7 cellular contexts compared by ENCODE assay signal in the genomic region with DNA sequence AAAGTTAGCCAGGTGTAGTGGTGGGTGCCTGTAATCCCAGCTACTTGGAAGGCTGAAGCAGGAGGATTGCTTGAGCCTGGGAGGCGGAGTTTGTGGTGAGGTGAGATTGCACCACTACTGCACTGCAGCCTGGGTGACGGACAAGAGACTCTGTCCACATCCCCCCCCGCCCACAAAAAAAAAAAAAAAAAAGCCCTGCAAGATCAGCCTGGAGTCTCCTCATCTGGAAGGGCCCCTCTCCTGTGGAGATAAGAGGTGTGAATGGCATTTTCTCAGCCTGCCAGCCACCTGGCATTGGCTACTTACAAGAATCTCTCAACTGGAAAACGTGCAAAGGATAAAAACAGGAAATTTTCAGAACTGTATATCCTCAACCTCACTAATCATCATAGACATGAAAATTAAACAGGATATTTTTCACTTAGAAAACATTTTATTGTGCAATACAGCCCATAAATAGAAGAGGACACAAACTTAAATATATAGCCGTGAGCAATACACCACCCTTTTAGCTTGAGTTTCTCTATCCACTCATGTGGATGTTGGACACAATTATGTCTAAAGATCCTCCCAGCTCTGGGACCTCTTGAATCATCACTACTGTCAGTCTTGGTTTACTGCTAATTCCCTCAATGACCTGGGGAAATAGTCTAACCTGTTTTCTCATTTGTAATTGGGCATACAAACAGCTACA.
A peak's percentile ranks its signal among the peaks of the same experiment; 100 is the strongest.
DNase-seq lines count a peak whose midpoint lies in the region; ATAC-seq lines count a peak whose summit lies in the region.

No MANE protein-coding gene starts in this region.

- H3K4me3 Mint-ChIP-seq in dendritic cell treated with granulocyte-macrophage colony-stimulating factor and Interleukin-4, amounts not matched to agents 40 ng/mL and 50 ng/mL, for 4 days, result peak overlapping the region; percentile 60

- no peak for ATAC-seq in HG03175 (IDR thresholded peaks at IDR 0.05; ENCODE audit: unreplicated experiment)

- H3K36me3 Mint-ChIP-seq in dendritic cell treated with granulocyte-macrophage colony-stimulating factor and Interleukin-4, amounts not matched to agents 40 ng/mL and 50 ng/mL, for 4 days (ENCODE audit: low read depth), result no peaks in the 10 kb centered on the region

- H3K27ac Mint-ChIP-seq in dendritic cell treated with granulocyte-macrophage colony-stimulating factor and Interleukin-4, amounts not matched to agents 40 ng/mL and 50 ng/mL, for 4 days, result peak overlapping the region; percentile 95

- H3K27me3 Mint-ChIP-seq in dendritic cell treated with granulocyte-macrophage colony-stimulating factor and Interleukin-4, amounts not matched to agents 40 ng/mL and 50 ng/mL, for 4 days, result peaks cover 3% of the 10 kb centered on the region

- H3K9me3 Mint-ChIP-seq in dendritic cell treated with granulocyte-macrophage colony-stimulating factor and Interleukin-4, amounts not matched to agents 40 ng/mL and 50 ng/mL, for 4 days, result peaks cover 3% of the 10 kb centered on the region

- intact Hi-C loops in dendritic cell treated with granulocyte-macrophage colony-stimulating factor and Interleukin-4, amounts not matched to agents 40 ng/mL and 50 ng/mL, for 4 days (cut with micrococcal nuclease), result no loop called here

- H3K4me3 ChIP-seq in skeletal muscle cell (ENCODE audit: low read depth, low read length), result no peak overlapping the region

- peaks cover 73% of the 10 kb centered on the region for H3K4me1 Mint-ChIP-seq in dendritic cell treated with granulocyte-macrophage colony-stimulating factor and Interleukin-4, amounts not matched to agents 40 ng/mL and 50 ng/mL, for 4 days (ENCODE audit: low read depth)

- DNase-seq in GM04503 (ENCODE audit: low read depth) (peak; percentile 56), NCI-H226 (peak; percentile 89), skeletal muscle cell (ENCODE audit: low read depth) (peak; percentile 25), HuH-7.5 (ENCODE audit: low spot score) (no peak)
- no peak for DNase-seq in activated CD8-positive, alpha-beta memory T cell treated with anti-CD3 and anti-CD28 coated beads, Interleukin-2, amount 50 U/mL, for 48 hours

Comparison
In these comparisons a context has a peak if more than half of its experiments do, and no peak if none do; other contexts are left out.
1. DNase-seq: peak in GM04503 (single experiment), NCI-H226 (single experiment) and skeletal muscle cell (single experiment); none in HuH-7.5 (single experiment) and activated CD8-positive, alpha-beta memory T cell treated with anti-CD3 and anti-CD28 coated beads, Interleukin-2, amount 50 U/mL, for 48 hours (single experiment).